ENCODE assay signal across 13 cellular contexts in the genomic region with DNA sequence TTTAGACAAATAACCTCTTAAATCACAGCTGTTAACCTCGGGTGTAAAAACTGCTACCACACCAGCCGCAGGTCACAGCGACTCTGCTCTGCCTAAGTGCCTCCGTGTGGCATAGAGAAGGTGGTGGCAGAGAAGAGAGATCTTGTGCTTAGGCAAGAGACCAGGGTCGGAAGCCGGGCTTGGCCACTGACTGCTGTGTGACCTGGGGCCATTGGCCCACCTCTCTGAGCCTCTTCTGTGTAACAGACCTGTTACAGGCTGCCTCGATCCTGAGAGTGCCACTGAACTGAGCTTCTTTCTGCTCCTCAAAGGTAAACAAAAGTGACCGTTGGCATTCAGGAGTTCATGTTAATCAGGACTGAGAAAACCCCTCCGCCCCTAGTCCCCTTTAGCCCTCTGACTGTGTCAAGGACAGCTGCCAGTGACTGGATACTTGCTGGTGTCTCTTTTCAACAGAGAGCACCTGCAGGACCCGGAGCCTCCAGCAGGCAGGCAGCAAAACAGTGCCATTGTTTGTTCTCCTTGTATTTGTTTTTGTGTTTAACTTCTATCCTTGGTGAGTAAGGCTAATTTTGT. TPM values are rescaled to one million over a fixed set of nuclear protein-coding genes. Genes with fewer than 3 reads are reported as not detected.
DNase-seq lines count a peak whose midpoint lies in the region; ATAC-seq and TF ChIP-seq lines count a peak whose summit lies in the region.
"Had no signal": no experiment of that assay in that cellular context is flagged by ENCODE, and none has a peak within 500 bp of the region (broad histone marks: within the 10 kb centered on the region; RNA-seq: fewer than 3 reads in every experiment).

No MANE protein-coding gene starts in this region.

- H3K18ac ChIP-seq in mesenchymal stem cell (ENCODE audit: low read depth in 1 of 2, low read length in 2 of 2): no peak overlapping the region

- H3K27ac Mint-ChIP-seq in activated T-cell treated with anti-CD3 and anti-CD28 coated beads, Interleukin-2, amount 50 U/mL, for 24 hours: peak overlapping the region; percentile 3
- H3K27ac Mint-ChIP-seq in brain: peak overlapping the region in 4 of 5 experiments; percentile 78 to 99 (median 90)

- H3K36me3 Mint-ChIP-seq in activated T-cell treated with anti-CD3 and anti-CD28 coated beads, Interleukin-2, amount 50 U/mL, for 24 hours (ENCODE audit: low read depth): no peaks in the 10 kb centered on the region
- H3K36me3 Mint-ChIP-seq in brain: peaks cover under 1% of the 10 kb centered on the region

- no peak overlapping the region for H2AK5ac ChIP-seq in mesenchymal stem cell (ENCODE audit: low read length, severe bottlenecking)

- TF ChIP-seq EP300 in upper lobe of left lung (IDR thresholded peaks at IDR 0.05): no peak

- no peak overlapping the region for H3K4me2 ChIP-seq in mesenchymal stem cell (ENCODE audit: low read length, poor library complexity, severe bottlenecking)

- peaks cover 19 to 58% of the 10 kb centered on the region in 2 experiments for H3K36me3 ChIP-seq in mesenchymal stem cell (ENCODE audit: control insufficient read depth in 1 of 2, insufficient read depth in 2 of 2, low read depth in 1 of 2, low read length in 2 of 2)
- H3K36me3 ChIP-seq in upper lobe of left lung: no peaks in the 10 kb centered on the region

- no peak overlapping the region for H3K4ac ChIP-seq in mesenchymal stem cell (ENCODE audit: low read depth in 1 of 2, low read length in 2 of 2)

- no peak for ATAC-seq in upper lobe of left lung (ENCODE audit: low FRiP score in 2 of 2)
- ATAC-seq in GM18519 (IDR thresholded peaks at IDR 0.05; ENCODE audit: low FRiP score, unreplicated experiment): no peak
- no peak for ATAC-seq in HG03097 (IDR thresholded peaks at IDR 0.05; ENCODE audit: low FRiP score, unreplicated experiment)

- H3K4me3 Mint-ChIP-seq in activated T-cell treated with anti-CD3 and anti-CD28 coated beads, Interleukin-2, amount 50 U/mL, for 24 hours: no peak overlapping the region
- peak overlapping the region in 2 of 5 experiments; percentile 22 to 39 for H3K4me3 Mint-ChIP-seq in brain

- TF ChIP-seq POLR2A in upper lobe of left lung (IDR thresholded peaks at IDR 0.05): no peak

- no peak overlapping the region for H2BK120ac ChIP-seq in mesenchymal stem cell (ENCODE audit: low read depth, low read length)

- H3K9me3 Mint-ChIP-seq in activated T-cell treated with anti-CD3 and anti-CD28 coated beads, Interleukin-2, amount 50 U/mL, for 24 hours: no peaks in the 10 kb centered on the region
- H3K9me3 Mint-ChIP-seq in brain: no peaks in the 10 kb centered on the region

- H3K14ac ChIP-seq in mesenchymal stem cell (ENCODE audit: low read length in 2 of 2): no peak overlapping the region

- DNase-seq in activated T-cell treated with anti-CD3 and anti-CD28 coated beads, Interleukin-2, amount 50 U/mL, for 24 hours: no peak
- no peak for DNase-seq in activated T-cell treated with anti-CD3 and anti-CD28 coated beads, Interleukin-2, amount 50 U/mL, for 48 hours
- DNase-seq in mesenchymal stem cell (no peak), upper lobe of left lung (no peak), cortex of kidney (lab: John Stamatoyannopoulos, UW) (no peak)
- DNase-seq: activated CD4-positive, alpha-beta T cell treated with anti-CD3 and anti-CD28 coated beads, Interleukin-2, amount 50 U/mL, for 4 hours; activated gamma-delta T cell treated with Interleukin-2 at 50 U/mL for 16 hours; NCI-H1105; posterior cingulate gyrus; stimulated activated CD4-positive, alpha-beta T cell treated with anti-CD3 and anti-CD28 coated beads, Interleukin-4, amount 100 ng/mL, for 4 hours had no signal

- H3K4me1 ChIP-seq in mesenchymal stem cell (ENCODE audit: control insufficient read depth, insufficient read depth, low read depth, low read length) (peaks cover 74% of the 10 kb centered on the region), upper lobe of left lung (peaks cover 59 to 86% (median 66%) of the 10 kb centered on the region in 4 donors)

- H2BK12ac ChIP-seq in mesenchymal stem cell (ENCODE audit: low read length in 2 of 2): no peak overlapping the region

- H4K8ac ChIP-seq in mesenchymal stem cell (ENCODE audit: low read length): no peak overlapping the region

- H3K9me3 ChIP-seq in mesenchymal stem cell (ENCODE audit: control insufficient read depth, low read length) (no peaks in the 10 kb centered on the region), upper lobe of left lung (no peaks in the 10 kb centered on the region)

- H3K27me3 Mint-ChIP-seq in activated T-cell treated with anti-CD3 and anti-CD28 coated beads, Interleukin-2, amount 50 U/mL, for 24 hours: no peaks in the 10 kb centered on the region
- H3K27me3 Mint-ChIP-seq in brain: peaks cover 3% of the 10 kb centered on the region

- no peak overlapping the region for H4K91ac ChIP-seq in mesenchymal stem cell (ENCODE audit: low read length)

- H3K27me3 ChIP-seq in mesenchymal stem cell (ENCODE audit: control insufficient read depth in 1 of 2, insufficient read depth in 1 of 2, low read length in 2 of 2) (no peaks in the 10 kb centered on the region), upper lobe of left lung (no peaks in the 10 kb centered on the region)

- H3K9ac ChIP-seq in mesenchymal stem cell (ENCODE audit: low read length): peak overlapping the region; percentile 32

- H3K27ac ChIP-seq in mesenchymal stem cell (ENCODE audit: low read length, poor library complexity, severe bottlenecking) (no peak overlapping the region), upper lobe of left lung (peak overlapping the region in 2 of 4 donors; percentile 45 to 84)

- peaks cover 9% of the 10 kb centered on the region for H3K79me1 ChIP-seq in mesenchymal stem cell (replicated peaks; ENCODE audit: low read length, poor library complexity, severe bottlenecking)

- H3K4me3 ChIP-seq in mesenchymal stem cell (ENCODE audit: insufficient read depth in 1 of 2, low read depth in 1 of 2, low read length in 2 of 2) (no peak overlapping the region), upper lobe of left lung (no peak overlapping the region)

- WGBS in mesenchymal stem cell: 82% methylated on average over 10 of the region's 10 CpGs
- WGBS in upper lobe of left lung, 2 donors: 38 to 58% methylated on average over 9 to 10 of the region's 10 CpGs

- H3K23ac ChIP-seq in mesenchymal stem cell (ENCODE audit: low read length in 2 of 2): peak overlapping the region in 1 of 2 experiments; percentile 70

- H2BK15ac ChIP-seq in mesenchymal stem cell (ENCODE audit: low read depth, poor library complexity, severe bottlenecking): no peak overlapping the region

- H2AFZ ChIP-seq in mesenchymal stem cell (ENCODE audit: low read depth, low read length): no peak overlapping the region

- H2BK5ac ChIP-seq in mesenchymal stem cell (ENCODE audit: low read depth, low read length, poor library complexity, severe bottlenecking): no peak overlapping the region

- peaks cover 40% of the 10 kb centered on the region for H3K4me1 Mint-ChIP-seq in activated T-cell treated with anti-CD3 and anti-CD28 coated beads, Interleukin-2, amount 50 U/mL, for 24 hours (ENCODE audit: low read depth)
- peaks cover 100% of the 10 kb centered on the region for H3K4me1 Mint-ChIP-seq in brain

- TF ChIP-seq CTCF in brain (conservative IDR thresholded peaks at IDR 0.05) (no peak), upper lobe of left lung (IDR thresholded peaks at IDR 0.05) (peak in 4 of 6 experiments; percentile 8 to 30 (median 12))

RNA-seq across cellular contexts. Expression of a gene that starts 36.5 kb away (rescaled TPM):
- polyA plus RNA-seq in brain (ENCODE audit: insufficient read depth, low read depth, low replicate concordance): 90.5 TPM
- 36.4 TPM for polyA plus RNA-seq in mesenchymal stem cell (2013, experiment 1 of 2)
- 35.8 TPM for polyA plus RNA-seq in mesenchymal stem cell (2013, experiment 2 of 2)
- 10 to 100 TPM; 51.0 to 99.2 (median 91.8) TPM for total RNA-seq in upper lobe of left lung

Comparison
In these comparisons a context has a peak if more than half of its experiments do, and no peak if none do; other contexts are left out.
1. CTCF ChIP-seq: peak in upper lobe of left lung (4 of 6); none in brain (0 of 2).